8 cellular contexts compared by ENCODE assay signal in the genomic region with DNA sequence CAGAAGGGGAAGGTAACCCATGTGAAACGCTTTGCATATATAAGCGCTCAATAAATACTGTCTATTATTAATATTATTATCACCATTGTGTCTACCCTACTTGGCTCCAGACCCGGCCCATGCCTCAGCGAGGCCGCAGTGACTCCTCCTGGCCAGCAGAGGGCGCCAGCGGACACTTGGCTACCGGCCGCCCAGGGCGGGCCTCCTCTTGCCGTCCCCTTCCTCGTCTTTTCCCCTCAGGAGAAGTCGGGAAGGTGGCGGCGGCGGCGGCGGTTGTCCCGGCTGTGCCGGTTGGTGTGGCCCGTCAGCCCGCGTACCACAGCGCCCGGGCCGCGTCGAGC. TPM values are rescaled to one million over a fixed set of nuclear protein-coding genes. Genes with fewer than 3 reads are reported as not detected.
DNase-seq lines count a peak whose midpoint lies in the region; ATAC-seq and TF ChIP-seq lines count a peak whose summit lies in the region.

A gene with protein sequence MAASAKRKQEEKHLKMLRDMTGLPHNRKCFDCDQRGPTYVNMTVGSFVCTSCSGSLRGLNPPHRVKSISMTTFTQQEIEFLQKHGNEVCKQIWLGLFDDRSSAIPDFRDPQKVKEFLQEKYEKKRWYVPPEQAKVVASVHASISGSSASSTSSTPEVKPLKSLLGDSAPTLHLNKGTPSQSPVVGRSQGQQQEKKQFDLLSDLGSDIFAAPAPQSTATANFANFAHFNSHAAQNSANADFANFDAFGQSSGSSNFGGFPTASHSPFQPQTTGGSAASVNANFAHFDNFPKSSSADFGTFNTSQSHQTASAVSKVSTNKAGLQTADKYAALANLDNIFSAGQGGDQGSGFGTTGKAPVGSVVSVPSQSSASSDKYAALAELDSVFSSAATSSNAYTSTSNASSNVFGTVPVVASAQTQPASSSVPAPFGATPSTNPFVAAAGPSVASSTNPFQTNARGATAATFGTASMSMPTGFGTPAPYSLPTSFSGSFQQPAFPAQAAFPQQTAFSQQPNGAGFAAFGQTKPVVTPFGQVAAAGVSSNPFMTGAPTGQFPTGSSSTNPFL (plus strand): TSS at position 233 of the 341 bp plus-strand sequence. CDS start 266 bp downstream, outside the sequence.

- peaks cover 13% of the 10 kb centered on the region for H3K27me3 Mint-ChIP-seq in glutamatergic neuron (ENCODE audit: unreplicated experiment)

- peak; percentile 92 for DNase-seq in GM10266 (ENCODE audit: extremely low spot score)
- DNase-seq in HAP-1 (ENCODE audit: low spot score in 2 of 2), result peak; percentile 81 to 89
- peak; percentile 73 for DNase-seq in MG63
- DNase-seq in SKM-1 treated with dmso at 0.1 percent for 144 hours (lab: John Stamatoyannopoulos, UW; ENCODE audit: unreplicated experiment), result peak; percentile 70
- peak; percentile 84 to 95 for DNase-seq in activated naive CD4-positive, alpha-beta T cell treated with anti-CD3 and anti-CD28 coated beads, Interleukin-2, amount 50 U/mL, for 72 hours (ENCODE audit: low spot score in 2 of 2)
- DNase-seq in glutamatergic neuron, result peak; percentile 95
- DNase-seq in ovary, result peak; percentile 74 to 91 (median 83)

- ATAC-seq in activated naive CD4-positive, alpha-beta T cell treated with anti-CD3 and anti-CD28 coated beads, Interleukin-2, amount 50 U/mL, for 72 hours, result peak; percentile 84 to 85

- peaks cover 0 to 4% of the 10 kb centered on the region in 2 donors for H3K9me3 Mint-ChIP-seq in activated naive CD4-positive, alpha-beta T cell treated with anti-CD3 and anti-CD28 coated beads, Interleukin-2, amount 50 U/mL, for 72 hours
- peaks cover 11% of the 10 kb centered on the region for H3K9me3 Mint-ChIP-seq in glutamatergic neuron (ENCODE audit: unreplicated experiment)

- intact Hi-C loops in ovary (cut with DNase I), result loop anchor here in 1 of 4 donors (5.0 kb wide), 1 partner anchor 305 kb away; no protein-coding TSS in a partner anchor

- TF ChIP-seq CTCF in GM10266 (IDR thresholded peaks at IDR 0.05; ENCODE audit: control insufficient read depth, insufficient read depth, low read depth, missing control alignments) (peak; percentile 98), glutamatergic neuron (IDR thresholded peaks at IDR 0.05; ENCODE audit: partially characterized antibody, unreplicated experiment) (peak; percentile 97), ovary (IDR thresholded peaks at IDR 0.05) (peak; percentile 94 to 99 (median 95))

- H3K4me3 Mint-ChIP-seq in glutamatergic neuron (ENCODE audit: unreplicated experiment), result peak within 1 kb of the TSS; percentile 95

- H3K4me1 ChIP-seq in HAP-1, result peaks cover 12% of the 10 kb centered on the region
- peaks cover 5% of the 10 kb centered on the region for H3K4me1 ChIP-seq in ovary (ENCODE audit: insufficient read depth)
- peaks cover 3% of the 10 kb centered on the region for H3K4me1 ChIP-seq in thymus (ENCODE audit: control insufficient read depth, insufficient read depth, low read length)

- TF ChIP-seq POLR2A in ovary (IDR thresholded peaks at IDR 0.05), result peak; percentile 45

- H3K4me1 Mint-ChIP-seq in glutamatergic neuron (ENCODE audit: low read depth, unreplicated experiment), result peaks cover 12% of the 10 kb centered on the region

- H3K36me3 ChIP-seq in HAP-1 (replicated peaks) (no peaks in the 10 kb centered on the region), MG63 (no peaks in the 10 kb centered on the region; the same call in 1 of the 2 replicates), ovary (no peaks in the 10 kb centered on the region), thymus (ENCODE audit: control insufficient read depth, insufficient read depth) (no peaks in the 10 kb centered on the region)

- no peaks in the 10 kb centered on the region for H3K9me3 ChIP-seq in HAP-1
- H3K9me3 ChIP-seq in MG63, result no peaks in the 10 kb centered on the region
- no peaks in the 10 kb centered on the region for H3K9me3 ChIP-seq in ovary
- H3K9me3 ChIP-seq in thymus (ENCODE audit: control insufficient read depth), result no peaks in the 10 kb centered on the region

- WGBS in ovary, 3 donors, result 0 to 1% (median 1%) methylated on average over 27 to 28 of the region's 28 CpGs
- WGBS in thymus, result under 1% methylated on average over 28 of the region's 28 CpGs

- no peaks in the 10 kb centered on the region for H3K27me3 ChIP-seq in HAP-1 (ENCODE audit: low read depth)
- no peaks in the 10 kb centered on the region for H3K27me3 ChIP-seq in MG63
- no peaks in the 10 kb centered on the region for H3K27me3 ChIP-seq in ovary
- no peaks in the 10 kb centered on the region for H3K27me3 ChIP-seq in thymus (ENCODE audit: control insufficient read depth, insufficient read depth)

- H3K27ac Mint-ChIP-seq in activated naive CD4-positive, alpha-beta T cell treated with anti-CD3 and anti-CD28 coated beads, Interleukin-2, amount 50 U/mL, for 72 hours, result peak within 1 kb of the TSS; percentile 90 to 98
- H3K27ac Mint-ChIP-seq in glutamatergic neuron (ENCODE audit: unreplicated experiment), result peak within 1 kb of the TSS; percentile 79

- H3K4me3 ChIP-seq in HAP-1, result peak within 1 kb of the TSS; percentile 62
- peak within 1 kb of the TSS; percentile 71 for H3K4me3 ChIP-seq in MG63
- H3K4me3 ChIP-seq in ovary, result peak within 1 kb of the TSS; percentile 69
- peak within 1 kb of the TSS; percentile 99 for H3K4me3 ChIP-seq in thymus (ENCODE audit: low read length)

- no peak for TF ChIP-seq EP300 in ovary (IDR thresholded peaks at IDR 0.05)

- peaks cover 5 to 35% of the 10 kb centered on the region in 2 donors for H3K36me3 Mint-ChIP-seq in activated naive CD4-positive, alpha-beta T cell treated with anti-CD3 and anti-CD28 coated beads, Interleukin-2, amount 50 U/mL, for 72 hours
- peaks cover 4% of the 10 kb centered on the region for H3K36me3 Mint-ChIP-seq in glutamatergic neuron (ENCODE audit: unreplicated experiment)

- peak within 1 kb of the TSS; percentile 62 to 85 for H3K27ac ChIP-seq in ovary
- H3K27ac ChIP-seq in thymus (ENCODE audit: low read depth), result peak within 1 kb of the TSS; percentile 91

- in situ Hi-C loops in HAP-1 (cut with MboI; ENCODE audit: low sequenced_read_pairs), result loop anchor here (25.0 kb wide), 1 partner anchor 335 kb away; no protein-coding TSS in a partner anchor

RNA-seq across cellular contexts. Expression of the gene that starts here (rescaled TPM):
- 68.6 and 100 TPM in 2 replicates for total RNA-seq in MG63 (2014; rRNA removed; shearing (Covaris generic); ENCODE audit: low replicate concordance)
- total RNA-seq in activated naive CD4-positive, alpha-beta T cell treated with anti-CD3 and anti-CD28 coated beads, Interleukin-2, amount 50 U/mL, for 72 hours, result 100 to 1,000 TPM in 1 of 2 donors, 10 to 100 TPM in 1; 63.3 to 219 TPM
- total RNA-seq in glutamatergic neuron (ENCODE audit: unreplicated experiment) (108 TPM), ovary (10 to 100 TPM; 21.3 to 78.9 (median 52.2) TPM)
- polyA plus RNA-seq in ovary (10 to 100 TPM; 22.4 to 49.7 TPM), thymus (56.3 TPM)

Comparison
In these comparisons a context has a peak if more than half of its experiments do, and no peak if none do; other contexts are left out.
1. Peak in every context shown above with its lines: DNase-seq, ATAC-seq, H3K4me3 ChIP-seq and H3K27ac ChIP-seq.